Comparison of ENCODE assay signal across 1 cellular context in genomic region chr4:186823989-186824388, GRCh38.
A peak's percentile ranks its signal among the peaks of the same experiment; 100 is the strongest.
TF ChIP-seq lines count a peak whose summit lies in the region.

No MANE protein-coding gene starts in this region.

TF ChIP-seq in K562, 482 proteins besides CTCF, POLR2A, EP300 and RAD21 (continued from another document):
- TF ChIP-seq, protein P1, sequence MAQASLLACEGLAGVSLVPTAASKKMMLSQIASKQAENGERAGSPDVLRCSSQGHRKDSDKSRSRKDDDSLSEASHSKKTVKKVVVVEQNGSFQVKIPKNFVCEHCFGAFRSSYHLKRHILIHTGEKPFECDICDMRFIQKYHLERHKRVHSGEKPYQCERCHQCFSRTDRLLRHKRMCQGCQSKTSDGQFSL (CRISPR knock-in tag; IDR thresholded peaks at IDR 0.05) = no peak
- TF ChIP-seq, protein P1 (tag; IDR thresholded peaks at IDR 0.05) = no peak
- TF ChIP-seq ASH1L (IDR thresholded peaks at IDR 0.05; ENCODE audit: borderline replicate concordance, low read depth, partially characterized antibody) = no peak
- TF ChIP-seq ZNF133 (CRISPR knock-in tag; IDR thresholded peaks at IDR 0.05) = no peak
- no peak for TF ChIP-seq TAL1 (IDR thresholded peaks at IDR 0.05)
- no peak for TF ChIP-seq PHF8 (IDR thresholded peaks at IDR 0.05; ENCODE audit: borderline replicate concordance, low read length)
- TF ChIP-seq, protein P2, sequence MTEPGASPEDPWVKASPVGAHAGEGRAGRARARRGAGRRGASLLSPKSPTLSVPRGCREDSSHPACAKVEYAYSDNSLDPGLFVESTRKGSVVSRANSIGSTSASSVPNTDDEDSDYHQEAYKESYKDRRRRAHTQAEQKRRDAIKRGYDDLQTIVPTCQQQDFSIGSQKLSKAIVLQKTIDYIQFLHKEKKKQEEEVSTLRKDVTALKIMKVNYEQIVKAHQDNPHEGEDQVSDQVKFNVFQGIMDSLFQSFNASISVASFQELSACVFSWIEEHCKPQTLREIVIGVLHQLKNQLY (CRISPR knock-in tag; conservative IDR thresholded peaks at IDR 0.05) = no peak
- TF ChIP-seq FOXM1 (IDR thresholded peaks at IDR 0.05; ENCODE audit: low read depth) = no peak
- TF ChIP-seq FOXM1 (CRISPR knock-in tag; IDR thresholded peaks at IDR 0.05; ENCODE audit: low read depth) = no peak
- no peak for TF ChIP-seq OTX1 (CRISPR knock-in tag; IDR thresholded peaks at IDR 0.05)
- no peak for TF ChIP-seq ZNF354B (CRISPR knock-in tag; IDR thresholded peaks at IDR 0.05)
- TF ChIP-seq TEAD4 (IDR thresholded peaks at IDR 0.05; ENCODE audit: low read length) = peak; percentile 45; the same call in 1 of the 2 replicates
- no peak for TF ChIP-seq TEAD4 (CRISPR knock-in tag; IDR thresholded peaks at IDR 0.05; ENCODE audit: borderline replicate concordance)
- peak; percentile 65 for TF ChIP-seq CBFA2T3 (IDR thresholded peaks at IDR 0.05)
- no peak for TF ChIP-seq BCLAF1 (IDR thresholded peaks at IDR 0.05; ENCODE audit: borderline replicate concordance in 1 of 2, control insufficient read depth in 1 of 2, low read depth in 2 of 2, low read length in 1 of 2)
- TF ChIP-seq RREB1 (CRISPR knock-in tag; IDR thresholded peaks at IDR 0.05) = no peak
- TF ChIP-seq SMARCB1 (IDR thresholded peaks at IDR 0.05; ENCODE audit: insufficient read length, low read depth) = no peak
- peak in 1 of 3 experiments; percentile 50 for TF ChIP-seq YY1 (IDR thresholded peaks at IDR 0.05; ENCODE audit: borderline replicate concordance in 1 of 3, control insufficient read depth in 1 of 3, extremely low read depth in 1 of 3, insufficient read depth in 3 of 3, insufficient read length in 1 of 3, insufficient replicate concordance in 2 of 3, low read depth in 1 of 3, low read length in 2 of 3)
- no peak for TF ChIP-seq MBD2 (IDR thresholded peaks at IDR 0.05; ENCODE audit: borderline replicate concordance, low read depth)
- no peak for TF ChIP-seq SAFB (IDR thresholded peaks at IDR 0.05; ENCODE audit: borderline replicate concordance, low read depth, low read length)
- TF ChIP-seq CBX3 (IDR thresholded peaks at IDR 0.05; ENCODE audit: borderline replicate concordance in 1 of 2, low read length in 2 of 2) = 0 out of 3 replicates have a peak, but pooled peaks of 1 of the 2 experiments have one; percentile 23
- TF ChIP-seq, protein P3, sequence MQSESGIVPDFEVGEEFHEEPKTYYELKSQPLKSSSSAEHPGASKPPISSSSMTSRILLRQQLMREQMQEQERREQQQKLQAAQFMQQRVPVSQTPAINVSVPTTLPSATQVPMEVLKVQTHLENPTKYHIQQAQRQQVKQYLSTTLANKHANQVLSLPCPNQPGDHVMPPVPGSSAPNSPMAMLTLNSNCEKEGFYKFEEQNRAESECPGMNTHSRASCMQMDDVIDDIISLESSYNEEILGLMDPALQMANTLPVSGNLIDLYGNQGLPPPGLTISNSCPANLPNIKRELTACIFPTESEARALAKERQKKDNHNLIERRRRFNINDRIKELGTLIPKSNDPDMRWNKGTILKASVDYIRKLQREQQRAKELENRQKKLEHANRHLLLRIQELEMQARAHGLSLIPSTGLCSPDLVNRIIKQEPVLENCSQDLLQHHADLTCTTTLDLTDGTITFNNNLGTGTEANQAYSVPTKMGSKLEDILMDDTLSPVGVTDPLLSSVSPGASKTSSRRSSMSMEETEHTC (IDR thresholded peaks at IDR 0.05) = no peak
- TF ChIP-seq CBFA2T2 (conservative IDR thresholded peaks at IDR 0.05) = peak; percentile 49
